In the genomic region with DNA sequence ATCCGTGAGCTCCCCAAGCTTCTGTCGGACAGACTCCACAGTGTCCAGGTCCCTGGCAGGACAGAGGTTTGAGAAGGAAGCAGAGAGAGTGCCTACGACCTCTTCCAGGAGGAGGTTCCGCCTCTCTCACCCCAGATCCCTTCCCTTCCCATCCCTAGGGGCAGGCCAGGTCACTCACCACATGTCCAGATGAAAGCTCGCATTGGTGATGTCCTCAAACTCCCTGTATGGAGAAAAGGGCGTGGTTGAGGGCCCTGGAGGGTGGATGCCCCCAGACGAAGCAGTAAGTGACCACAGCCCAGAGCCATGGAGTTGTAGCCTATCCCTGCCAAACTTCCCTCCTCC, we compare ENCODE assay signal across 30 cellular contexts.
"Had no signal": no experiment of that assay in that cellular context is flagged by ENCODE, and none has a peak within 500 bp of the region (broad histone marks: within the 10 kb centered on the region; RNA-seq: fewer than 3 reads in every experiment).

No MANE protein-coding gene starts in this region.

- DNase-seq: activated CD4-positive, alpha-beta T cell treated with anti-CD3 and anti-CD28 coated beads for 1 hour; activated CD4-positive, alpha-beta T cell treated with anti-CD3 and anti-CD28 coated beads, Interleukin-2, amount 50 U/mL, for 1 hour; activated naive CD4-positive, alpha-beta T cell treated with Interleukin-2 at 50 U/mL for 16 hours; activated naive CD8-positive, alpha-beta T cell treated with anti-CD3 and anti-CD28 coated beads, Interleukin-2, amount 10 ng/mL, durations not matched to agents 7 days and 5 days; activated T-cell treated with anti-CD3 and anti-CD28 coated beads, Interleukin-2, amount 50 U/mL, for 72 hours; brain microvascular endothelial cell; dorsolateral prefrontal cortex; effector memory CD8-positive, alpha-beta T cell; erythroblast; foreskin fibroblast; heart left ventricle; hypothalamus; immature natural killer cell; kidney; left colon; naive B cell; stimulated activated CD4-positive, alpha-beta T cell treated with anti-CD3 and anti-CD28 coated beads, Interleukin-15, amount 100 ng/mL, for 24 hours; stimulated activated CD4-positive, alpha-beta T cell treated with anti-CD3 and anti-CD28 coated beads, Interleukin-2, amount 100 ng/mL, for 24 hours; stimulated activated naive B cell treated with anti-CD40 and anti-IgM and Interleukin-4, amounts not matched to agents 10 μg/mL and 1 μg/mL and 100 μg/mL, for 72 hours; stomach; thyroid gland; upper lobe of left lung had no signal

- H3K4me3 Mint-ChIP-seq: activated naive CD8-positive, alpha-beta T cell treated with anti-CD3 and anti-CD28 coated beads, Interleukin-2, amount 10 ng/mL, durations not matched to agents 7 days and 5 days; activated T-cell treated with anti-CD3 and anti-CD28 coated beads, Interleukin-2, amount 50 U/mL, for 72 hours; mesothelial cell of epicardium; neural crest cell; stimulated activated naive B cell treated with anti-CD40 and anti-IgM and Interleukin-4, amounts not matched to agents 10 μg/mL and 1 μg/mL and 100 μg/mL, for 72 hours; T-helper 1 cell treated with Interleukin-12 subunit alpha and Interleukin-12 subunit beta and Interleukin-4 antibody, amounts not matched to agents 30 μg/mL and 1 μg/mL, for 36 hours; WTC11 had no signal

- H3K36me3 ChIP-seq: right atrium auricular region, thyroid gland, vagina had no signal

- H3K36me3 Mint-ChIP-seq: naive B cell had no signal

- H3K27ac ChIP-seq: brain microvascular endothelial cell, coronary artery, dorsolateral prefrontal cortex, heart left ventricle, right atrium auricular region, stomach, thyroid gland, vagina had no signal

- ATAC-seq: activated T-cell treated with anti-CD3 and anti-CD28 coated beads, Interleukin-2, amount 50 U/mL, for 72 hours; effector memory CD8-positive, alpha-beta T cell; heart left ventricle; left colon; stimulated activated naive B cell treated with anti-CD40 and anti-IgM and Interleukin-4, amounts not matched to agents 10 μg/mL and 1 μg/mL and 100 μg/mL, for 72 hours; WTC11 had no signal

- H3K27ac Mint-ChIP-seq: activated naive CD8-positive, alpha-beta T cell treated with anti-CD3 and anti-CD28 coated beads, Interleukin-2, amount 10 ng/mL, durations not matched to agents 7 days and 5 days; activated T-cell treated with anti-CD3 and anti-CD28 coated beads, Interleukin-2, amount 50 U/mL, for 72 hours; mesothelial cell of epicardium; naive B cell; stimulated activated naive B cell treated with anti-CD40 and anti-IgM and Interleukin-4, amounts not matched to agents 10 μg/mL and 1 μg/mL and 100 μg/mL, for 72 hours; T-helper 1 cell treated with Interleukin-12 subunit alpha and Interleukin-12 subunit beta and Interleukin-4 antibody, amounts not matched to agents 30 μg/mL and 1 μg/mL, for 36 hours; WTC11 had no signal

- H3K27me3 Mint-ChIP-seq: activated naive CD8-positive, alpha-beta T cell treated with anti-CD3 and anti-CD28 coated beads, Interleukin-2, amount 10 ng/mL, durations not matched to agents 7 days and 5 days; effector memory CD8-positive, alpha-beta T cell; naive B cell; stimulated activated naive B cell treated with anti-CD40 and anti-IgM and Interleukin-4, amounts not matched to agents 10 μg/mL and 1 μg/mL and 100 μg/mL, for 72 hours had no signal

- H3K9me3 ChIP-seq: heart left ventricle, right atrium auricular region, stomach, thyroid gland, upper lobe of left lung, vagina had no signal

- H3K9me3 Mint-ChIP-seq: activated naive CD8-positive, alpha-beta T cell treated with anti-CD3 and anti-CD28 coated beads, Interleukin-2, amount 10 ng/mL, durations not matched to agents 7 days and 5 days; activated T-cell treated with anti-CD3 and anti-CD28 coated beads, Interleukin-2, amount 50 U/mL, for 72 hours; effector memory CD8-positive, alpha-beta T cell; immature natural killer cell; mesothelial cell of epicardium; naive B cell; neural crest cell; stimulated activated naive B cell treated with anti-CD40 and anti-IgM and Interleukin-4, amounts not matched to agents 10 μg/mL and 1 μg/mL and 100 μg/mL, for 72 hours; T-helper 1 cell treated with Interleukin-12 subunit alpha and Interleukin-12 subunit beta and Interleukin-4 antibody, amounts not matched to agents 30 μg/mL and 1 μg/mL, for 36 hours; WTC11 had no signal

- H3K4me3 ChIP-seq: coronary artery, dorsolateral prefrontal cortex, heart left ventricle, right atrium auricular region, stomach, thyroid gland, upper lobe of left lung, vagina had no signal

- H3K27me3 ChIP-seq: brain microvascular endothelial cell, dorsolateral prefrontal cortex, heart left ventricle, right atrium auricular region, stomach, thyroid gland, upper lobe of left lung, vagina had no signal

- FAIRE-seq: astrocyte, kidney had no signal
